ENCODE assay signal across 1 cellular context in genomic region chr19:48646192-48646911, GRCh38.
TF ChIP-seq lines count a peak whose summit lies in the region.

No MANE protein-coding gene starts in this region.

TF ChIP-seq in GM12878, 131 proteins besides CTCF, POLR2A, EP300 and RAD21 (continued from another document and continues in another):
- TF ChIP-seq ZBTB33 (IDR thresholded peaks at IDR 0.05) (no peak), ETV6 (conservative IDR thresholded peaks at IDR 0.05 in 1 of 2, IDR thresholded peaks at IDR 0.05 in 1 of 2; ENCODE audit: borderline replicate concordance in 1 of 2, low read depth in 1 of 2) (no peak), PKNOX1 (IDR thresholded peaks at IDR 0.05) (no peak; the same call in 1 of the 2 replicates), NR2F1 (conservative IDR thresholded peaks at IDR 0.05) (peak; percentile 33; the same call in 1 of the 2 replicates), SPI1 (IDR thresholded peaks at IDR 0.05; ENCODE audit: borderline replicate concordance, insufficient read depth, low read depth, low read length) (no peak), FOXM1 (IDR thresholded peaks at IDR 0.05; ENCODE audit: low read depth, low read length) (no peak), GATAD2B (conservative IDR thresholded peaks at IDR 0.05; ENCODE audit: low read depth) (no peak; the same call in none of the 2 replicates), TBL1XR1 (IDR thresholded peaks at IDR 0.05; ENCODE audit: low read depth, low read length) (no peak), TCF12 (IDR thresholded peaks at IDR 0.05; ENCODE audit: low read depth, low read length) (no peak), CUX1 (IDR thresholded peaks at IDR 0.05; ENCODE audit: insufficient replicate concordance, low read depth, low read length) (no peak), KAT2A (conservative IDR thresholded peaks at IDR 0.05; ENCODE audit: control insufficient read depth, low read depth, low read length) (no peak), MTA3 (IDR thresholded peaks at IDR 0.05; ENCODE audit: borderline replicate concordance, low read length) (no peak), BRCA1 (IDR thresholded peaks at IDR 0.05; ENCODE audit: low read depth, low read length) (no peak), SMAD5 (IDR thresholded peaks at IDR 0.05; ENCODE audit: low read depth) (no peak), ZNF24 (IDR thresholded peaks at IDR 0.05) (no peak), RB1 (IDR thresholded peaks at IDR 0.05; ENCODE audit: borderline replicate concordance) (peak; percentile 76; the same call in 1 of the 2 replicates), NFIC (IDR thresholded peaks at IDR 0.05; ENCODE audit: low read depth, low read length) (no peak), POLR2AphosphoS5 (IDR thresholded peaks at IDR 0.05; ENCODE audit: low read length) (no peak), SUPT20H (IDR thresholded peaks at IDR 0.05; ENCODE audit: borderline replicate concordance, control insufficient read depth, low read depth, low read length) (no peak), USF1 (IDR thresholded peaks at IDR 0.05; ENCODE audit: borderline replicate concordance, extremely low read length, insufficient read depth, low read depth, low read length) (no peak), NRF1 (conservative IDR thresholded peaks at IDR 0.05; ENCODE audit: low read depth, low read length) (no peak), ZNF274 (IDR thresholded peaks at IDR 0.05; ENCODE audit: insufficient read depth, insufficient read length) (no peak), CBX5 (IDR thresholded peaks at IDR 0.05; ENCODE audit: low read depth) (no peak), RELA (IDR thresholded peaks at IDR 0.05; ENCODE audit: borderline replicate concordance, partially characterized antibody) (no peak), MTA2 (IDR thresholded peaks at IDR 0.05; ENCODE audit: low read depth) (no peak; the same call in 1 of the 2 replicates), NKRF (conservative IDR thresholded peaks at IDR 0.05) (no peak), SIX5 (IDR thresholded peaks at IDR 0.05; ENCODE audit: low read depth, low read length, severe bottlenecking) (peak; percentile 6), PAX5 (IDR thresholded peaks at IDR 0.05; ENCODE audit: borderline replicate concordance, low read depth, low read length) (no peak), YBX1 (IDR thresholded peaks at IDR 0.05) (no peak), FOXK2 (IDR thresholded peaks at IDR 0.05) (no peak), ZNF207 (IDR thresholded peaks at IDR 0.05; ENCODE audit: borderline replicate concordance) (no peak), EGR1 (IDR thresholded peaks at IDR 0.05; ENCODE audit: borderline replicate concordance in 1 of 2, low read depth in 2 of 2, low read length in 2 of 2) (peak in 1 of 2 experiments; percentile 54; a peak in 1 of 3 replicates), NFYA (IDR thresholded peaks at IDR 0.05; ENCODE audit: borderline replicate concordance, low read depth, low read length) (no peak), CEBPB (IDR thresholded peaks at IDR 0.05; ENCODE audit: borderline replicate concordance in 1 of 2, low read depth in 2 of 2, low read length in 2 of 2) (no peak), E2F4 (IDR thresholded peaks at IDR 0.05; ENCODE audit: low read depth, low read length) (no peak), CHD1 (IDR thresholded peaks at IDR 0.05; ENCODE audit: low read depth, low read length) (no peak), RBBP5 (conservative IDR thresholded peaks at IDR 0.05) (no peak), ZBED1 (IDR thresholded peaks at IDR 0.05; ENCODE audit: borderline replicate concordance) (no peak), NBN (IDR thresholded peaks at IDR 0.05) (peak; percentile 53; the same call in 1 of the 2 replicates), PML (IDR thresholded peaks at IDR 0.05; ENCODE audit: low read length) (no peak), CHD2 (IDR thresholded peaks at IDR 0.05; ENCODE audit: borderline replicate concordance, low read depth, low read length) (no peak), CREB1 (IDR thresholded peaks at IDR 0.05; ENCODE audit: low read depth) (no peak), NR2C2 (IDR thresholded peaks at IDR 0.05; ENCODE audit: borderline replicate concordance, control insufficient read depth, insufficient read length, low read depth) (no peak), HDAC6 (IDR thresholded peaks at IDR 0.05; ENCODE audit: unreplicated experiment) (no peak), REST (IDR thresholded peaks at IDR 0.05; ENCODE audit: low read depth, low read length) (no peak), IKZF1 (conservative IDR thresholded peaks at IDR 0.05) (peak; percentile 70), JUND (IDR thresholded peaks at IDR 0.05; ENCODE audit: low read depth, low read length) (no peak), GABPA (IDR thresholded peaks at IDR 0.05; ENCODE audit: low read depth) (no peak), MYB (IDR thresholded peaks at IDR 0.05; ENCODE audit: borderline replicate concordance, low read depth, low read length) (no peak), KLF5 (IDR thresholded peaks at IDR 0.05; ENCODE audit: partially characterized antibody) (no peak), ELK1 (IDR thresholded peaks at IDR 0.05; ENCODE audit: low read depth, low read length) (no peak), WRNIP1 (IDR thresholded peaks at IDR 0.05; ENCODE audit: borderline replicate concordance, low read depth, low read length) (peak; percentile 100), STAT3 (IDR thresholded peaks at IDR 0.05; ENCODE audit: low read depth, low read length) (no peak)
